Comparison of ENCODE assay signal across 17 cellular contexts in genomic region chr18:68417166-68417776, GRCh38.
DNase-seq lines count a peak whose midpoint lies in the region; ATAC-seq, FAIRE-seq and TF ChIP-seq lines count a peak whose summit lies in the region.
"Had no signal": no experiment of that assay in that cellular context is flagged by ENCODE, and none has a peak within 500 bp of the region (broad histone marks: within the 10 kb centered on the region; RNA-seq: fewer than 3 reads in every experiment).

No MANE protein-coding gene starts in this region.

- H3K4me2 ChIP-seq in astrocyte (ENCODE audit: low read length), result peak overlapping the region; percentile 43
- H3K4me2 ChIP-seq in neural progenitor cell, result no peak overlapping the region

- peak; percentile 28 for ATAC-seq in GM18868 (IDR thresholded peaks at IDR 0.05; ENCODE audit: unreplicated experiment)
- no peak for ATAC-seq in HG02884 (IDR thresholded peaks at IDR 0.05; ENCODE audit: unreplicated experiment)

- H3K79me2 ChIP-seq in astrocyte (ENCODE audit: insufficient read depth, low read length) (no peaks in the 10 kb centered on the region), neural progenitor cell (ENCODE audit: low read depth) (no peaks in the 10 kb centered on the region)

- TF ChIP-seq CTCF in astrocyte (IDR thresholded peaks at IDR 0.05; ENCODE audit: insufficient read depth, low read depth, low read length), result no peak
- TF ChIP-seq CTCF in neural progenitor cell (IDR thresholded peaks at IDR 0.05), result no peak
- no peak for TF ChIP-seq CTCF in RWPE1 (conservative IDR thresholded peaks at IDR 0.05; ENCODE audit: low read depth)

- H2AFZ ChIP-seq in astrocyte (ENCODE audit: low read depth, low read length), result peak overlapping the region; percentile 9
- no peak overlapping the region for H2AFZ ChIP-seq in neural progenitor cell (replicated peaks)

- H3K36me3 ChIP-seq in astrocyte (ENCODE audit: insufficient read depth, low read length) (no peaks in the 10 kb centered on the region), neural progenitor cell (no peaks in the 10 kb centered on the region)
- H3K36me3 ChIP-seq: neutrophil, thoracic aorta had no signal

- H3K4me3 ChIP-seq in astrocyte (ENCODE audit: insufficient read depth, low read depth, low read length) (no peak overlapping the region), neural progenitor cell (no peak overlapping the region)
- H3K4me3 ChIP-seq: thoracic aorta had no signal

- no peaks in the 10 kb centered on the region for H3K27me3 ChIP-seq in astrocyte (ENCODE audit: insufficient read depth, low read length)
- no peaks in the 10 kb centered on the region for H3K27me3 ChIP-seq in neural progenitor cell
- H3K27me3 ChIP-seq: neutrophil had no signal

- no peak overlapping the region for H3K9ac ChIP-seq in astrocyte (ENCODE audit: low read length)
- no peak overlapping the region for H3K9ac ChIP-seq in neural progenitor cell

- H3K27ac Mint-ChIP-seq in astrocyte (ENCODE audit: unreplicated experiment), result peak overlapping the region; percentile 76
- H3K27ac Mint-ChIP-seq in neural progenitor cell, result peak overlapping the region; percentile 46
- H3K27ac Mint-ChIP-seq: activated naive CD8-positive, alpha-beta T cell treated with anti-CD3 and anti-CD28 coated beads, Interleukin-2, amount 10 ng/mL, durations not matched to agents 7 days and 5 days; activated T-cell treated with anti-CD3 and anti-CD28 coated beads, Interleukin-2, amount 50 U/mL, for 24 hours had no signal

- H3K36me3 Mint-ChIP-seq in astrocyte (ENCODE audit: low read depth, unreplicated experiment) (no peaks in the 10 kb centered on the region), neural progenitor cell (no peaks in the 10 kb centered on the region)
- H3K36me3 Mint-ChIP-seq: activated naive CD8-positive, alpha-beta T cell treated with anti-CD3 and anti-CD28 coated beads, Interleukin-2, amount 10 ng/mL, durations not matched to agents 7 days and 5 days had no signal

- H3K27ac ChIP-seq in astrocyte (ENCODE audit: low read depth, low read length) (no peak overlapping the region), neural progenitor cell (no peak overlapping the region), RWPE1 (no peak overlapping the region)
- H3K27ac ChIP-seq: C4-2B, neutrophil, thoracic aorta had no signal

- H3K4me1 ChIP-seq in astrocyte (ENCODE audit: insufficient read depth, low read length) (peaks cover 11% of the 10 kb centered on the region), neural progenitor cell (peaks cover 6% of the 10 kb centered on the region)

- POLR2A ChIA-PET in RWPE1 (lab: Yijun Ruan, JAX; ENCODE audit: low non-redundant PET), result no interaction called here

- H3K4me1 Mint-ChIP-seq in astrocyte (ENCODE audit: low read depth, unreplicated experiment) (peaks cover 24% of the 10 kb centered on the region), neural progenitor cell (peaks cover 9% of the 10 kb centered on the region)
- H3K4me1 Mint-ChIP-seq: activated naive CD8-positive, alpha-beta T cell treated with anti-CD3 and anti-CD28 coated beads, Interleukin-2, amount 10 ng/mL, durations not matched to agents 7 days and 5 days; central memory CD8-positive, alpha-beta T cell had no signal

- CTCF ChIA-PET in RWPE1 (lab: Yijun Ruan, JAX), result interaction anchor here (0.6 kb wide), 1 partner anchor 1545 kb away, joined by 3 read pairs; no protein-coding TSS in a partner anchor

- FAIRE-seq in astrocyte (lab: Jason Lieb, UNC), result no peak
- FAIRE-seq: HTR-8/SVneo had no signal

- H3K4me3 Mint-ChIP-seq in astrocyte (ENCODE audit: unreplicated experiment) (no peak overlapping the region), neural progenitor cell (no peak overlapping the region)
- H3K4me3 Mint-ChIP-seq: activated naive CD8-positive, alpha-beta T cell treated with anti-CD3 and anti-CD28 coated beads, Interleukin-2, amount 10 ng/mL, durations not matched to agents 7 days and 5 days; activated T-cell treated with anti-CD3 and anti-CD28 coated beads, Interleukin-2, amount 50 U/mL, for 24 hours; central memory CD8-positive, alpha-beta T cell had no signal

- no peaks in the 10 kb centered on the region for H3K27me3 Mint-ChIP-seq in astrocyte (ENCODE audit: low read depth, unreplicated experiment)
- H3K27me3 Mint-ChIP-seq in neural progenitor cell (ENCODE audit: insufficient read depth, low read depth), result no peaks in the 10 kb centered on the region
- H3K27me3 Mint-ChIP-seq: activated naive CD8-positive, alpha-beta T cell treated with anti-CD3 and anti-CD28 coated beads, Interleukin-2, amount 10 ng/mL, durations not matched to agents 7 days and 5 days; activated T-cell treated with anti-CD3 and anti-CD28 coated beads, Interleukin-2, amount 50 U/mL, for 24 hours; central memory CD8-positive, alpha-beta T cell had no signal

- H4K20me1 ChIP-seq in astrocyte (ENCODE audit: insufficient read depth, low read length) (no peaks in the 10 kb centered on the region), neural progenitor cell (ENCODE audit: low read depth) (no peaks in the 10 kb centered on the region)

- H3K9me3 ChIP-seq in astrocyte (ENCODE audit: insufficient read depth, low read depth, low read length) (no peaks in the 10 kb centered on the region), neural progenitor cell (ENCODE audit: low read depth) (no peaks in the 10 kb centered on the region)
- H3K9me3 ChIP-seq: neutrophil, thoracic aorta had no signal

- H3K9me3 Mint-ChIP-seq in astrocyte (ENCODE audit: unreplicated experiment) (peaks cover 4% of the 10 kb centered on the region), neural progenitor cell (peaks cover 7% of the 10 kb centered on the region)
- H3K9me3 Mint-ChIP-seq: activated naive CD8-positive, alpha-beta T cell treated with anti-CD3 and anti-CD28 coated beads, Interleukin-2, amount 10 ng/mL, durations not matched to agents 7 days and 5 days; activated T-cell treated with anti-CD3 and anti-CD28 coated beads, Interleukin-2, amount 50 U/mL, for 24 hours; central memory CD8-positive, alpha-beta T cell had no signal

- no peaks in the 10 kb centered on the region for H3F3A ChIP-seq in neural progenitor cell (ENCODE audit: low read depth)

- peak; percentile 20 for DNase-seq in NCI-H1417 treated with DMSO at 0.1 percent for 48 hours (lab: John Stamatoyannopoulos, UW)
- no peak for DNase-seq in astrocyte (ENCODE audit: low read depth)
- no peak for DNase-seq in neural progenitor cell (ENCODE audit: low spot score)
- no peak for DNase-seq in RWPE1 (ENCODE audit: low spot score)
- no peak for DNase-seq in kidney glomerular epithelial cell (lab: John Stamatoyannopoulos, UW)
- DNase-seq: activated naive CD8-positive, alpha-beta T cell treated with anti-CD3 and anti-CD28 coated beads, Interleukin-2, amount 10 ng/mL, durations not matched to agents 7 days and 5 days; activated T-cell treated with anti-CD3 and anti-CD28 coated beads, Interleukin-2, amount 50 U/mL, for 24 hours; mesendoderm; NCI-H2171 treated with DMSO at 0.1 percent for 48 hours; stimulated activated CD4-positive, alpha-beta T cell treated with anti-CD3 and anti-CD28 coated beads, Interleukin-4, amount 100 ng/mL, for 24 hours had no signal
